5 cellular contexts compared by ENCODE assay signal in genomic region chr13:32721131-32722034, GRCh38.
DNase-seq lines count a peak whose midpoint lies in the region; ATAC-seq, FAIRE-seq and TF ChIP-seq lines count a peak whose summit lies in the region.
"Not testable (repeated sequence)": the region's sequence is repeated elsewhere in the genome, so short reads cannot be mapped to it uniquely, and the experiment has no call there.

No MANE protein-coding gene starts in this region.

- not testable (repeated sequence) for H3K9me3 Mint-ChIP-seq in glutamatergic neuron (ENCODE audit: unreplicated experiment); stimulated activated naive B cell treated with anti-CD40 and anti-IgM and Interleukin-4, amounts not matched to agents 10 μg/mL and 1 μg/mL and 100 μg/mL, for 72 hours

- not testable (repeated sequence) for H3K27me3 Mint-ChIP-seq in glutamatergic neuron (ENCODE audit: unreplicated experiment); stimulated activated naive B cell treated with anti-CD40 and anti-IgM and Interleukin-4, amounts not matched to agents 10 μg/mL and 1 μg/mL and 100 μg/mL, for 72 hours

- H3K27ac Mint-ChIP-seq in glutamatergic neuron (ENCODE audit: unreplicated experiment), result peak overlapping the region; percentile 48
- peak overlapping the region; percentile 81 for H3K27ac Mint-ChIP-seq in stimulated activated naive B cell treated with anti-CD40 and anti-IgM and Interleukin-4, amounts not matched to agents 10 μg/mL and 1 μg/mL and 100 μg/mL, for 72 hours

- peaks cover 15% of the 10 kb centered on the region for H3K36me3 Mint-ChIP-seq in glutamatergic neuron (ENCODE audit: unreplicated experiment)
- peaks cover 25 to 37% of the 10 kb centered on the region in 2 donors for H3K36me3 Mint-ChIP-seq in stimulated activated naive B cell treated with anti-CD40 and anti-IgM and Interleukin-4, amounts not matched to agents 10 μg/mL and 1 μg/mL and 100 μg/mL, for 72 hours

- H3K4me1 ChIP-seq in kidney (ENCODE audit: control insufficient read depth in 1 of 2, insufficient read depth in 1 of 2, low read depth in 1 of 2, low read length in 2 of 2), result not testable (repeated sequence)

- TF ChIP-seq CTCF in glutamatergic neuron (IDR thresholded peaks at IDR 0.05; ENCODE audit: partially characterized antibody, unreplicated experiment); kidney (IDR thresholded peaks at IDR 0.05; ENCODE audit: borderline replicate concordance, extremely low read depth, insufficient read depth): not testable (repeated sequence)

- not testable (repeated sequence) for H3K9me3 ChIP-seq in kidney (ENCODE audit: control insufficient read depth in 1 of 2, low read length in 2 of 2)

- not testable (repeated sequence) for H3K4me3 ChIP-seq in kidney (ENCODE audit: low read length in 2 of 2)

- not testable (repeated sequence) for H3K9ac ChIP-seq in kidney (ENCODE audit: low read length in 2 of 2)

- H3K27ac ChIP-seq in kidney (ENCODE audit: low read depth in 2 of 2, low read length in 2 of 2), result not testable (repeated sequence)

- H3K36me3 ChIP-seq in kidney (ENCODE audit: control insufficient read depth in 1 of 2, insufficient read depth in 2 of 2, low read length in 2 of 2), result not testable (repeated sequence)

- peak; percentile 11 for DNase-seq in activated gamma-delta T cell (lab: John Stamatoyannopoulos, UW)
- DNase-seq in glutamatergic neuron; stimulated activated naive B cell treated with anti-CD40 and anti-IgM and Interleukin-4, amounts not matched to agents 10 μg/mL and 1 μg/mL and 100 μg/mL, for 72 hours: not testable (repeated sequence)
- DNase-seq in kidney, result peak; percentile 64
- peak; percentile 76 for DNase-seq in posterior vena cava (ENCODE audit: low spot score)

- intact Hi-C loops in kidney (cut with DNase I); posterior vena cava (cut with DNase I): not testable (repeated sequence)

- not testable (repeated sequence) for H3K4me3 Mint-ChIP-seq in glutamatergic neuron (ENCODE audit: unreplicated experiment); stimulated activated naive B cell treated with anti-CD40 and anti-IgM and Interleukin-4, amounts not matched to agents 10 μg/mL and 1 μg/mL and 100 μg/mL, for 72 hours

- not testable (repeated sequence) for FAIRE-seq in kidney (lab: Jason Lieb, UNC)

- ATAC-seq in stimulated activated naive B cell treated with anti-CD40 and anti-IgM and Interleukin-4, amounts not matched to agents 10 μg/mL and 1 μg/mL and 100 μg/mL, for 72 hours (replicated peaks), result not testable (repeated sequence)

- not testable (repeated sequence) for H3K4me1 Mint-ChIP-seq in glutamatergic neuron (ENCODE audit: low read depth, unreplicated experiment); stimulated activated naive B cell treated with anti-CD40 and anti-IgM and Interleukin-4, amounts not matched to agents 10 μg/mL and 1 μg/mL and 100 μg/mL, for 72 hours
